ENCODE assay signal across 1 cellular context in genomic region chr18:49001587-49001986, GRCh38.
TF ChIP-seq lines count a peak whose summit lies in the region.

No MANE protein-coding gene starts in this region.

TF ChIP-seq in IMR-90, 13 proteins besides CTCF, POLR2A, EP300 and RAD21:
- TF ChIP-seq NFE2L2 (IDR thresholded peaks at IDR 0.05; ENCODE audit: low read depth, low read length) (no peak), RFX5 (IDR thresholded peaks at IDR 0.05; ENCODE audit: low read depth, low read length) (no peak), RCOR1 (IDR thresholded peaks at IDR 0.05; ENCODE audit: insufficient replicate concordance, low read length) (no peak), CEBPB (IDR thresholded peaks at IDR 0.05; ENCODE audit: low read depth, low read length) (no peak), BHLHE40 (IDR thresholded peaks at IDR 0.05; ENCODE audit: low read depth, low read length) (no peak)
